ENCODE assay signal across 11 cellular contexts in genomic region chr1:52402860-52403240, GRCh38. TPM values are rescaled to one million over a fixed set of nuclear protein-coding genes. Genes with fewer than 3 reads are reported as not detected.
DNase-seq lines count a peak whose midpoint lies in the region; ATAC-seq, FAIRE-seq and TF ChIP-seq lines count a peak whose summit lies in the region.
"Had no signal": no experiment of that assay in that cellular context is flagged by ENCODE, and none has a peak within 500 bp of the region (broad histone marks: within the 10 kb centered on the region; RNA-seq: fewer than 3 reads in every experiment).

No MANE protein-coding gene starts in this region.

- no peak overlapping the region for H3K9ac ChIP-seq in smooth muscle cell (ENCODE audit: low read depth)

- H3K36me3 Mint-ChIP-seq in activated T-cell treated with anti-CD3 and anti-CD28 coated beads, Interleukin-2, amount 50 U/mL, for 24 hours (ENCODE audit: low read depth) = peaks cover 94% of the 10 kb centered on the region

- H3K27ac ChIP-seq in smooth muscle cell (ENCODE audit: low read depth) = no peak overlapping the region

- FAIRE-seq in RCC 7860 (lab: Jason Lieb, UNC) = peak; percentile 30

- peaks cover 32% of the 10 kb centered on the region for H3K79me2 ChIP-seq in smooth muscle cell (ENCODE audit: low read depth)

- WGBS in smooth muscle cell (ENCODE audit: low lambda C conversion rate) = 72% methylated on average over 3 of the region's 3 CpGs

- no peak overlapping the region for H2AFZ ChIP-seq in smooth muscle cell (ENCODE audit: low read depth)

- H3F3A ChIP-seq in smooth muscle cell (ENCODE audit: low read depth) = peaks cover 5% of the 10 kb centered on the region

- peaks cover 47% of the 10 kb centered on the region for H3K4me1 Mint-ChIP-seq in activated T-cell treated with anti-CD3 and anti-CD28 coated beads, Interleukin-2, amount 50 U/mL, for 24 hours (ENCODE audit: low read depth)

- no peaks in the 10 kb centered on the region for H4K20me1 ChIP-seq in smooth muscle cell (ENCODE audit: low read depth)

- no peak for DNase-seq in activated T-cell treated with anti-CD3 and anti-CD28 coated beads, Interleukin-2, amount 50 U/mL, for 24 hours
- DNase-seq in activated T-cell treated with anti-CD3 and anti-CD28 coated beads, Interleukin-2, amount 50 U/mL, for 48 hours = no peak
- DNase-seq in RCC 7860 (ENCODE audit: low spot score) (no peak), fibroblast of villous mesenchyme (ENCODE audit: low read depth) (no peak), smooth muscle cell (lab: John Stamatoyannopoulos, UW; ENCODE audit: unreplicated experiment) (no peak), NCI-H1694 treated with DMSO at 0.1 percent for 48 hours (lab: John Stamatoyannopoulos, UW) (no peak), SKM-1 treated with dmso at 0.1 percent for 144 hours (lab: John Stamatoyannopoulos, UW; ENCODE audit: unreplicated experiment) (no peak)
- DNase-seq: NCI-H82, nucleus accumbens had no signal

- H3K36me3 ChIP-seq in smooth muscle cell (ENCODE audit: low read depth) = no peaks in the 10 kb centered on the region

- H3K4me3 ChIP-seq in fibroblast of villous mesenchyme (ENCODE audit: low read depth, low read length) = peak overlapping the region; percentile 93
- peak overlapping the region; percentile 68 for H3K4me3 ChIP-seq in smooth muscle cell

- no peak for ATAC-seq in HG02840 (IDR thresholded peaks at IDR 0.05; ENCODE audit: low FRiP score, unreplicated experiment)

- H3K27ac Mint-ChIP-seq in activated T-cell treated with anti-CD3 and anti-CD28 coated beads, Interleukin-2, amount 50 U/mL, for 24 hours = peak overlapping the region; percentile 100

- no peaks in the 10 kb centered on the region for H3K9me3 ChIP-seq in smooth muscle cell (replicated peaks; ENCODE audit: low read depth)

- no peak for TF ChIP-seq CTCF in fibroblast of villous mesenchyme (IDR thresholded peaks at IDR 0.05; ENCODE audit: insufficient read depth, low read depth, low read length)
- TF ChIP-seq CTCF in smooth muscle cell (IDR thresholded peaks at IDR 0.05; ENCODE audit: borderline replicate concordance, insufficient read depth, poor library complexity, severe bottlenecking) = no peak

- no peaks in the 10 kb centered on the region for H3K9me3 Mint-ChIP-seq in activated T-cell treated with anti-CD3 and anti-CD28 coated beads, Interleukin-2, amount 50 U/mL, for 24 hours

- peaks cover 13% of the 10 kb centered on the region for H3K4me1 ChIP-seq in smooth muscle cell (ENCODE audit: low read depth)

- H3K4me2 ChIP-seq in smooth muscle cell = peak overlapping the region; percentile 91

- no peaks in the 10 kb centered on the region for H3K27me3 Mint-ChIP-seq in activated T-cell treated with anti-CD3 and anti-CD28 coated beads, Interleukin-2, amount 50 U/mL, for 24 hours
- H3K27me3 Mint-ChIP-seq: B cell had no signal

- H3K4me3 Mint-ChIP-seq in activated T-cell treated with anti-CD3 and anti-CD28 coated beads, Interleukin-2, amount 50 U/mL, for 24 hours = peak overlapping the region; percentile 100

- H3K27me3 ChIP-seq in smooth muscle cell (ENCODE audit: low read depth) = no peaks in the 10 kb centered on the region

RNA-seq across cellular contexts. Expression of gene ORC1, which starts 1.4 kb away (rescaled TPM):
- 4.8 and 5.2 TPM in 2 replicates for total RNA-seq in fibroblast of villous mesenchyme
- total RNA-seq in smooth muscle cell = 1.9 and 3.5 TPM in 2 replicates
- 1.9 and 2.5 TPM in 2 replicates for polyA plus RNA-seq in smooth muscle cell

RNA-seq across cellular contexts. Expression of gene PRPF38A, which starts 1.6 kb away (rescaled TPM):
- total RNA-seq in fibroblast of villous mesenchyme (6.8 and 12.5 TPM in 2 replicates), smooth muscle cell (23.2 and 24.8 TPM in 2 replicates)
- 28.0 and 31.6 TPM in 2 replicates for polyA plus RNA-seq in smooth muscle cell

RNA-seq across cellular contexts. Expression of gene CC2D1B, which starts 36.8 kb away (rescaled TPM):
- total RNA-seq in fibroblast of villous mesenchyme (36.4 and 36.7 TPM in 2 replicates), smooth muscle cell (9.7 and 12.5 TPM in 2 replicates)
- 7.9 and 9.1 TPM in 2 replicates for polyA plus RNA-seq in smooth muscle cell
